8 cellular contexts compared by ENCODE assay signal in the genomic region with DNA sequence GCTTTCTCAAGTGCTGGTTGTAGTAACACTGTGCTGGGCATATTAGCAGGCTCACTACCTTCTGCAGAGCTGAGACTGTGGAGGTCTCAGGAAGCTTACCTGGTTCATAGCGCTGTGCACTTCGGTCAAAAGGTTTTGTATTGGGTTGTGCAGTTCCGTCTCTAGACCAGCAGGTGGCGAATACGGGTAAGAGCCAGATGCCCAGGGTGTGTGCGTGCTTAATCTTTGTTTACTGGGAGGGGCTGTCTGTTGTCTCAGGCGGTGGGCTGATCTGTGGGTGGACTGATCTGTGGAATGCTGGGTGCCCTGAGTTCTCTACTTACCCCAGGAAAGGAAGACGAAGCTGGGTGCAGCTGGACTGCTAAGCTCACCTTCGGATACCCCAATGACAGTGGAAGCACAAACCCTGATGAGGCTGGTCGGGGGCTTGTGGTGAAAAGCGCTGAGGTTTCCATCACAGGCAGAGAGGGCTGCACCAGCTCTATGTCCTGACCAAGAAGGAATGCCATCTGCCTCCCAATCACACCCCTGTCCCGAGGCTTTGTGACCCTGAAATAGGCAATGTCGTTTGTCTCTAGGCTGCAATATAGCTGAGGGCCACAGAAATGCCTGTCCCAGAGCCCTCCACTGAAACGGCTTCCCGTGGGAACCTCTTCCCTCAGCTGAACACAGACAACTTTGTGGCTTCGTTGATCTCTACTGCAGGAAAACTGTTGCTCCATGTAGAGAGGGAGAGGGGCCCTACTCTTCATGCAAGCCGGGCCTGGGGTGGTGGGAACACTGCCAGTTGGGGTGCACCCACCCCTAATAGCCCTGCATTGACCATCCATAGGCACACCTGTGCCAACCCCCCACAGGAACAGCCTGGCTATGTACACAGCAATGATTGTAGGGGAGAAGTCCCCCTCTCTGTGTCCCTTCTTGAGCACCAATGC. TPM values are rescaled to one million over a fixed set of nuclear protein-coding genes. Genes with fewer than 3 reads are reported as not detected.
DNase-seq lines count a peak whose midpoint lies in the region; ATAC-seq and TF ChIP-seq lines count a peak whose summit lies in the region.

No MANE protein-coding gene starts in this region.

- H3K36me3 Mint-ChIP-seq in activated CD4-positive, alpha-beta memory T cell treated with anti-CD3 and anti-CD28 coated beads, Interleukin-2, amount 10 ng/mL, durations not matched to agents 7 days and 5 days (ENCODE audit: low read depth) = no peaks in the 10 kb centered on the region
- no peaks in the 10 kb centered on the region for H3K36me3 Mint-ChIP-seq in memory B cell

- H3K4me3 ChIP-seq in AG10803 (ENCODE audit: low read length) = peak overlapping the region; percentile 36

- H3K4me1 Mint-ChIP-seq in activated CD4-positive, alpha-beta memory T cell treated with anti-CD3 and anti-CD28 coated beads, Interleukin-2, amount 10 ng/mL, durations not matched to agents 7 days and 5 days = peaks cover 6% of the 10 kb centered on the region
- peaks cover 13% of the 10 kb centered on the region for H3K4me1 Mint-ChIP-seq in memory B cell

- DNase-seq in AG10803 (ENCODE audit: low read depth) = peak; percentile 62
- peak; percentile 98 for DNase-seq in NCI-H748 treated with DMSO at 0.1 percent for 48 hours (lab: John Stamatoyannopoulos, UW)
- DNase-seq in activated CD4-positive, alpha-beta memory T cell treated with anti-CD3 and anti-CD28 coated beads, Interleukin-2, amount 10 ng/mL, durations not matched to agents 7 days and 5 days = peak; percentile 70
- DNase-seq in effector CD4-positive, alpha-beta T cell = peak; percentile 49
- DNase-seq in memory B cell (ENCODE audit: low spot score in 2 of 2) = peak; percentile 44 to 72
- peak; percentile 14 for DNase-seq in stimulated activated CD8-positive, alpha-beta memory T cell treated with anti-CD3 and anti-CD28 coated beads, Interleukin-12 subunit alpha, Interleukin-12 subunit beta, amount 100 ng/mL, for 24 hours (ENCODE audit: extremely low read depth)

- POLR2A ChIA-PET in activated CD4-positive, alpha-beta memory T cell treated with anti-CD3 and anti-CD28 coated beads, Interleukin-2, amount 10 ng/mL, durations not matched to agents 7 days and 5 days (lab: Charles Lee) = interaction anchor here (0.5 to 1.2 kb wide), 2 partner anchors 282 to 532 kb away, joined by 3 to 4 read pairs; no protein-coding TSS in a partner anchor

- ATAC-seq in GM18909 (IDR thresholded peaks at IDR 0.05; ENCODE audit: poor library complexity, unreplicated experiment) (peak; percentile 84), HG03469 (IDR thresholded peaks at IDR 0.05; ENCODE audit: unreplicated experiment) (peak; percentile 63), memory B cell (ENCODE audit: low read depth) (peak; percentile 97)

- peak; percentile 96 for TF ChIP-seq CTCF in AG10803 (conservative IDR thresholded peaks at IDR 0.05; ENCODE audit: low read length)

- no peaks in the 10 kb centered on the region for H3K9me3 Mint-ChIP-seq in activated CD4-positive, alpha-beta memory T cell treated with anti-CD3 and anti-CD28 coated beads, Interleukin-2, amount 10 ng/mL, durations not matched to agents 7 days and 5 days
- no peaks in the 10 kb centered on the region for H3K9me3 Mint-ChIP-seq in memory B cell

- H3K27ac Mint-ChIP-seq in activated CD4-positive, alpha-beta memory T cell treated with anti-CD3 and anti-CD28 coated beads, Interleukin-2, amount 10 ng/mL, durations not matched to agents 7 days and 5 days = no peak overlapping the region
- H3K27ac Mint-ChIP-seq in memory B cell = no peak overlapping the region

- CTCF ChIA-PET in activated CD4-positive, alpha-beta memory T cell treated with anti-CD3 and anti-CD28 coated beads, Interleukin-2, amount 10 ng/mL, durations not matched to agents 7 days and 5 days (lab: Charles Lee) = interaction anchor here (0.6 to 4.3 kb wide), 26 partner anchors 9 to 1288 kb away, joined by 3 to 29 read pairs (median 4); partner anchors contain the start of genes FAM117B and ICA1L

- H3K4me3 Mint-ChIP-seq in activated CD4-positive, alpha-beta memory T cell treated with anti-CD3 and anti-CD28 coated beads, Interleukin-2, amount 10 ng/mL, durations not matched to agents 7 days and 5 days = no peak overlapping the region
- peak overlapping the region; percentile 53 for H3K4me3 Mint-ChIP-seq in memory B cell

- no peaks in the 10 kb centered on the region for H3K27me3 Mint-ChIP-seq in activated CD4-positive, alpha-beta memory T cell treated with anti-CD3 and anti-CD28 coated beads, Interleukin-2, amount 10 ng/mL, durations not matched to agents 7 days and 5 days
- H3K27me3 Mint-ChIP-seq in memory B cell = no peaks in the 10 kb centered on the region

RNA-seq across cellular contexts. Expression of gene FAM117B, which starts 45.9 kb away (rescaled TPM):
- total RNA-seq in activated CD4-positive, alpha-beta memory T cell treated with anti-CD3 and anti-CD28 coated beads, Interleukin-2, amount 10 ng/mL, durations not matched to agents 7 days and 5 days = 1 to 10 TPM; 4.3 to 5.2 TPM

Comparison
In these comparisons a context has a peak if more than half of its experiments do, and no peak if none do; other contexts are left out.
1. Peak in every context shown above with its lines: DNase-seq, ATAC-seq and H3K4me3 ChIP-seq.
2. DNase-seq: peak in every context shown above with its lines; median percentile 98 in NCI-H748 treated with DMSO at 0.1 percent for 48 hours; 70 in activated CD4-positive, alpha-beta memory T cell treated with anti-CD3 and anti-CD28 coated beads, Interleukin-2, amount 10 ng/mL, durations not matched to agents 7 days and 5 days; 62 in AG10803; 58 in memory B cell; 49 in effector CD4-positive, alpha-beta T cell; 14 in stimulated activated CD8-positive, alpha-beta memory T cell treated with anti-CD3 and anti-CD28 coated beads, Interleukin-12 subunit alpha, Interleukin-12 subunit beta, amount 100 ng/mL, for 24 hours.